In the genomic region with DNA sequence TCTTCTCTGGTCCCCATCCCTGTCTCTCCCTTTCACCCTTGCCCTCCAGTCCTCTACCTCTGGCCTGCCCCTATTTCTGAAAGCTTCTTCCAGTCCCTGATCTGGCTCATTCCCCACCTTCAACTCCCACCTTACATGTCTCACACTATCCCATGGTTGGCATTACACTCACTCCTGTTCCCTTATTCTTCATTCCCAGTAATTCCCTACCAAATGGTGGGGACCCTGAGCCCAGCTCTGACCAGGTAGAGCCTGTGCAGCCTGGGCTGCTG, we compare ENCODE assay signal across 7 cellular contexts. TPM values are rescaled to one million over a fixed set of nuclear protein-coding genes. Genes with fewer than 3 reads are reported as not detected.
DNase-seq lines count a peak whose midpoint lies in the region; TF ChIP-seq lines count a peak whose summit lies in the region.

No MANE protein-coding gene starts in this region.

- H3K4me2 ChIP-seq in GM23248 (ENCODE audit: unreplicated experiment) (peak overlapping the region; percentile 87), skeletal muscle satellite cell (ENCODE audit: low read length) (peak overlapping the region; percentile 93)

- TF ChIP-seq CTCF in fibroblast of mammary gland (conservative IDR thresholded peaks at IDR 0.05; ENCODE audit: control insufficient read depth, insufficient read depth, low read depth, low read length): no peak

- H3K9ac ChIP-seq in GM23248: peak overlapping the region; percentile 90
- H3K9ac ChIP-seq in SK-N-MC (ENCODE audit: insufficient read length): no peak overlapping the region
- peak overlapping the region; percentile 83 for H3K9ac ChIP-seq in skeletal muscle satellite cell (ENCODE audit: low read depth, low read length)

- H3K27me3 ChIP-seq in GM23248 (replicated peaks; ENCODE audit: insufficient read depth) (no peaks in the 10 kb centered on the region), skeletal muscle satellite cell (ENCODE audit: control insufficient read depth, insufficient read depth, low read length) (no peaks in the 10 kb centered on the region)

- H3F3A ChIP-seq in GM23248 (ENCODE audit: insufficient read depth): peaks cover 47% of the 10 kb centered on the region

- no peak for DNase-seq in GM23248
- DNase-seq in SK-N-MC (ENCODE audit: low read depth, low spot score): no peak
- DNase-seq in fibroblast of mammary gland (ENCODE audit: low read depth): no peak
- no peak for DNase-seq in NCI-H82 (lab: John Stamatoyannopoulos, UW)
- no peak for DNase-seq in NAMALWA (ENCODE audit: low spot score)
- no peak for DNase-seq in cerebellar nuclear complex (lab: John Stamatoyannopoulos, UW)

- H3K36me3 ChIP-seq in GM23248 (ENCODE audit: low read depth) (no peaks in the 10 kb centered on the region), SK-N-MC (ENCODE audit: insufficient read depth, low read length) (peaks cover 14% of the 10 kb centered on the region), skeletal muscle satellite cell (ENCODE audit: insufficient read depth, low read length) (peaks cover 27% of the 10 kb centered on the region)

- H3K9me3 ChIP-seq in GM23248 (ENCODE audit: low read depth) (no peaks in the 10 kb centered on the region), SK-N-MC (ENCODE audit: low read depth, low read length) (no peaks in the 10 kb centered on the region), skeletal muscle satellite cell (replicated peaks; ENCODE audit: low read length) (no peaks in the 10 kb centered on the region)

- peaks cover 29% of the 10 kb centered on the region for H3K4me1 ChIP-seq in GM23248 (ENCODE audit: insufficient read depth)
- H3K4me1 ChIP-seq in skeletal muscle satellite cell (ENCODE audit: control insufficient read depth, insufficient read depth, low read length): peaks cover 34% of the 10 kb centered on the region

- no peak overlapping the region for H2AFZ ChIP-seq in GM23248

- in situ Hi-C loops in GM23248 (cut with MboI): loop anchor here (25.0 kb wide), 1 partner anchor 398 kb away; a partner anchor contains a TSS

- no peaks in the 10 kb centered on the region for H3K79me2 ChIP-seq in GM23248 (ENCODE audit: insufficient read depth)

- no peaks in the 10 kb centered on the region for H3K9me2 ChIP-seq in GM23248 (ENCODE audit: insufficient read depth)

- peak overlapping the region; percentile 91 for H3K4me3 ChIP-seq in GM23248
- H3K4me3 ChIP-seq in SK-N-MC: peak overlapping the region; percentile 94; the same call in 1 of the 2 replicates
- peak overlapping the region; percentile 41 for H3K4me3 ChIP-seq in fibroblast of mammary gland (ENCODE audit: control insufficient read depth, low read depth, low read length)
- peak overlapping the region; percentile 82 for H3K4me3 ChIP-seq in skeletal muscle satellite cell (ENCODE audit: low read length)

- H4K20me1 ChIP-seq in GM23248 (ENCODE audit: insufficient read depth): no peaks in the 10 kb centered on the region

- H3K27ac ChIP-seq in GM23248 (no peak overlapping the region), SK-N-MC (no peak overlapping the region)

RNA-seq across cellular contexts. Expression of a gene that starts 6.4 kb away (rescaled TPM):
- total RNA-seq in GM23248 (2014; rRNA removed; shearing (Covaris generic)): 2.4 and 3.9 TPM in 2 replicates
- polyA plus RNA-seq in GM23248 (2016; fragmentation: Nextera tagmentation; extraction: Ambion mirVana): 4.4 and 4.9 TPM in 2 replicates
- 2.0 TPM in 2 replicates for total RNA-seq in skeletal muscle satellite cell (2012; rRNA removed)

RNA-seq across cellular contexts. Expression of a gene that starts 33.6 kb away (rescaled TPM):
- total RNA-seq in GM23248 (2014; rRNA removed; shearing (Covaris generic)): 12.5 and 21.6 TPM in 2 replicates
- 19.7 and 21.2 TPM in 2 replicates for polyA plus RNA-seq in GM23248 (2016; fragmentation: Nextera tagmentation; extraction: Ambion mirVana)
- total RNA-seq in skeletal muscle satellite cell (2012; rRNA removed): 10.6 and 11.8 TPM in 2 replicates

Comparison
In these comparisons a context has a peak if more than half of its experiments do, and no peak if none do; other contexts are left out.
1. H3K4me3 ChIP-seq: peak in every context shown above with its lines; median percentile 94 in SK-N-MC; 91 in GM23248; 82 in skeletal muscle satellite cell; 41 in fibroblast of mammary gland.